ENCODE assay signal across 11 cellular contexts in genomic region chr9:38026840-38027527, GRCh38. TPM values are rescaled to one million over a fixed set of nuclear protein-coding genes. Genes with fewer than 3 reads are reported as not detected.
DNase-seq lines count a peak whose midpoint lies in the region; ATAC-seq and TF ChIP-seq lines count a peak whose summit lies in the region.
"Had no signal": no experiment of that assay in that cellular context is flagged by ENCODE, and none has a peak within 500 bp of the region (broad histone marks: within the 10 kb centered on the region; RNA-seq: fewer than 3 reads in every experiment).

No MANE protein-coding gene starts in this region.

- H3K79me2 ChIP-seq in hepatocyte = peaks cover 88% of the 10 kb centered on the region

- H3K4me3 ChIP-seq in RWPE2 (ENCODE audit: severe bottlenecking) = no peak overlapping the region
- no peak overlapping the region for H3K4me3 ChIP-seq in hepatocyte
- no peak overlapping the region for H3K4me3 ChIP-seq in stomach
- H3K4me3 ChIP-seq in testis = no peak overlapping the region

- no peaks in the 10 kb centered on the region for H3K9me3 ChIP-seq in RWPE2 (ENCODE audit: severe bottlenecking)
- no peaks in the 10 kb centered on the region for H3K9me3 ChIP-seq in hepatocyte (ENCODE audit: low read depth)
- H3K9me3 ChIP-seq in stomach = no peaks in the 10 kb centered on the region
- H3K9me3 ChIP-seq in testis = no peaks in the 10 kb centered on the region

- TF ChIP-seq CTCF in RWPE2 (IDR thresholded peaks at IDR 0.05; ENCODE audit: poor library complexity, severe bottlenecking) (no peak), hepatocyte (IDR thresholded peaks at IDR 0.05; ENCODE audit: poor library complexity) (no peak), stomach (IDR thresholded peaks at IDR 0.05) (no peak), testis (IDR thresholded peaks at IDR 0.05) (no peak)

- no peaks in the 10 kb centered on the region for H3K9me2 ChIP-seq in hepatocyte (replicated peaks; ENCODE audit: insufficient read depth)

- H3K4me1 ChIP-seq in RWPE2 (ENCODE audit: insufficient read depth, poor library complexity, severe bottlenecking) = peaks cover 68% of the 10 kb centered on the region
- peaks cover 61% of the 10 kb centered on the region for H3K4me1 ChIP-seq in hepatocyte (ENCODE audit: insufficient read depth)
- peaks cover 41 to 96% (median 72%) of the 10 kb centered on the region in 4 donors for H3K4me1 ChIP-seq in stomach
- H3K4me1 ChIP-seq in testis = peaks cover 12% of the 10 kb centered on the region

- H3K27ac ChIP-seq in RWPE2 (ENCODE audit: poor library complexity, severe bottlenecking) (peak overlapping the region; percentile 98), hepatocyte (peak overlapping the region; percentile 78), stomach (peak overlapping the region in 4 of 5 donors; percentile 73 to 80 (median 77)), testis (no peak overlapping the region)

- no peaks in the 10 kb centered on the region for H3K27me3 ChIP-seq in RWPE2 (ENCODE audit: insufficient read depth, poor library complexity, severe bottlenecking)
- no peaks in the 10 kb centered on the region for H3K27me3 ChIP-seq in hepatocyte
- no peaks in the 10 kb centered on the region for H3K27me3 ChIP-seq in stomach
- no peaks in the 10 kb centered on the region for H3K27me3 ChIP-seq in testis

- H3K36me3 ChIP-seq in RWPE2 (ENCODE audit: low read depth) = no peaks in the 10 kb centered on the region; the same call in 1 of the 2 replicates
- H3K36me3 ChIP-seq in hepatocyte (replicated peaks; ENCODE audit: insufficient read depth, low read depth) = no peaks in the 10 kb centered on the region
- no peaks in the 10 kb centered on the region for H3K36me3 ChIP-seq in stomach
- H3K36me3 ChIP-seq in testis (ENCODE audit: low read depth, missing control alignments) = no peaks in the 10 kb centered on the region

- TF ChIP-seq EP300 in stomach (IDR thresholded peaks at IDR 0.05) = no peak

- intact Hi-C loops in stomach (cut with DNase I; ENCODE audit: low total_unique reads) (no loop called here), testis (cut with DNase I; ENCODE audit: low total_unique reads) (no loop called here)

- DNase-seq in HT-29 (ENCODE audit: low spot score) (peak; percentile 36), RWPE2 (ENCODE audit: low spot score) (no peak), hepatocyte (ENCODE audit: low spot score) (no peak), stomach (no peak), NCI-H446 treated with DMSO at 0.1 percent for 48 hours (lab: John Stamatoyannopoulos, UW) (no peak), NCI-H2196 treated with DMSO at 0.1 percent for 48 hours (lab: John Stamatoyannopoulos, UW; ENCODE audit: unreplicated experiment) (no peak), testis (no peak)
- no peak for DNase-seq in stimulated activated CD4-positive, alpha-beta T cell treated with anti-CD3 and anti-CD28 coated beads, Interleukin-4, amount 100 ng/mL, for 24 hours
- DNase-seq: GDM1; MM.1S; stimulated activated CD8-positive, alpha-beta memory T cell treated with anti-CD3 and anti-CD28 coated beads, Interleukin-4, amount 100 ng/mL, for 48 hours had no signal

- TF ChIP-seq POLR2A in stomach (IDR thresholded peaks at IDR 0.05) = no peak
- TF ChIP-seq POLR2A in testis (IDR thresholded peaks at IDR 0.05) = no peak

- H2AFZ ChIP-seq in hepatocyte = no peak overlapping the region

- H3K4me2 ChIP-seq in hepatocyte = peak overlapping the region; percentile 44

- 85% methylated on average over 6 of the region's 6 CpGs for WGBS in hepatocyte (ENCODE audit: low lambda C conversion rate, missing lambda C conversion rate)
- 69 to 87% (median 77%) methylated on average over 5 to 6 of the region's 6 CpGs for WGBS in stomach, 5 donors
- WGBS in testis, 2 donors = 87 to 96% methylated on average over 5 to 6 of the region's 6 CpGs

- peak; percentile 19; the same call in 1 of the 3 replicates for ATAC-seq in RWPE2 (ENCODE audit: low read depth)

- peaks cover 9% of the 10 kb centered on the region for H4K20me1 ChIP-seq in hepatocyte (ENCODE audit: insufficient read depth, poor library complexity, severe bottlenecking)

RNA-seq across cellular contexts. Expression of gene SHB, which starts 42.0 kb away (rescaled TPM):
- 54.8 and 65.4 TPM in 2 replicates for total RNA-seq in HT-29 (2014; rRNA removed; shearing (Covaris generic))
- total RNA-seq in hepatocyte = 15.5 and 20.8 TPM in 2 replicates
- polyA plus RNA-seq in hepatocyte = 36.1 and 48.3 TPM in 2 replicates
- 10 to 100 TPM in 3 of 5 donors, 1 to 10 TPM in 2; 3.5 to 37.7 (median 14.8) TPM for total RNA-seq in stomach
- polyA plus RNA-seq in stomach = 1 to 10 TPM; 6.7 to 9.0 (median 7.3) TPM
- 10 to 100 TPM; 21.2 to 22.3 TPM for total RNA-seq in testis
- polyA plus RNA-seq in testis (ENCODE audit: insufficient read depth, low read depth, low replicate concordance) = 8.6 TPM

Comparison
In these comparisons a context has a peak if more than half of its experiments do, and no peak if none do; other contexts are left out.
1. H3K27ac ChIP-seq: peak in RWPE2 (single experiment), hepatocyte (single experiment) and stomach (4 of 5); none in testis (0 of 2).